Comparison of ENCODE assay signal across 28 cellular contexts in genomic region chr4:76470064-76470463, GRCh38. TPM values are rescaled to one million over a fixed set of nuclear protein-coding genes. Genes with fewer than 3 reads are reported as not detected.
"Had no signal": no experiment of that assay in that cellular context is flagged by ENCODE, and none has a peak within 500 bp of the region (broad histone marks: within the 10 kb centered on the region; RNA-seq: fewer than 3 reads in every experiment).

No MANE protein-coding gene starts in this region.

- H3K27me3 Mint-ChIP-seq: activated CD4-positive, alpha-beta T cell treated with anti-CD3 and anti-CD28 coated beads for 36 hours; activated naive CD4-positive, alpha-beta T cell treated with anti-CD3 and anti-CD28 coated beads, Interleukin-2, amount 10 ng/mL, durations not matched to agents 7 days and 5 days had no signal

- H3K36me3 Mint-ChIP-seq: activated naive CD4-positive, alpha-beta T cell treated with anti-CD3 and anti-CD28 coated beads, Interleukin-2, amount 10 ng/mL, durations not matched to agents 7 days and 5 days; activated naive CD8-positive, alpha-beta T cell treated with anti-CD3 and anti-CD28 coated beads for 36 hours had no signal

- H3K4me2 ChIP-seq: SK-N-SH had no signal

- H3K9me3 Mint-ChIP-seq: activated CD4-positive, alpha-beta memory T cell treated with anti-CD3 and anti-CD28 coated beads, Interleukin-2, amount 10 ng/mL, durations not matched to agents 7 days and 5 days; activated naive CD4-positive, alpha-beta T cell treated with anti-CD3 and anti-CD28 coated beads, Interleukin-2, amount 10 ng/mL, durations not matched to agents 7 days and 5 days; activated naive CD8-positive, alpha-beta T cell treated with anti-CD3 and anti-CD28 coated beads for 36 hours; activated T-helper 17 cell treated with anti-CD3 and anti-CD28 coated beads, Interleukin-2, amount 50 U/mL, for 72 hours; central memory CD8-positive, alpha-beta T cell had no signal

- H3K4me3 ChIP-seq: K562 had no signal

- ATAC-seq: activated CD4-positive, alpha-beta T cell treated with anti-CD3 and anti-CD28 coated beads for 36 hours; activated T-helper 17 cell treated with anti-CD3 and anti-CD28 coated beads, Interleukin-2, amount 50 U/mL, for 72 hours; K562; Panc1; Right ventricle myocardium inferior had no signal

- DNase-seq: activated CD4-positive, alpha-beta memory T cell treated with anti-CD3 and anti-CD28 coated beads, Interleukin-2, amount 10 ng/mL, durations not matched to agents 7 days and 5 days; activated CD4-positive, alpha-beta T cell treated with anti-CD3 and anti-CD28 coated beads for 36 hours; activated CD4-positive, alpha-beta T cell treated with anti-CD3 and anti-CD28 coated beads, Interleukin-2, amount 50 U/mL, for 1 hour; activated gamma-delta T cell treated with Interleukin-2 at 50 U/mL for 16 hours; activated naive CD4-positive, alpha-beta T cell treated with anti-CD3 and anti-CD28 coated beads, Interleukin-2, amount 10 ng/mL, durations not matched to agents 7 days and 5 days; activated naive CD8-positive, alpha-beta T cell treated with anti-CD3 and anti-CD28 coated beads for 36 hours; activated T-cell treated with anti-CD3 and anti-CD28 coated beads for 4 hours; activated T-cell treated with anti-CD3 and anti-CD28 coated beads, Interleukin-2, amount 50 U/mL, for 48 hours; Kasumi-1; NCI-H1092; NCI-H1930; NCI-H345; NCI-H510A; NCI-H526 treated with DMSO at 0.1 percent for 48 hours; NCI-H82; NK-92 treated with Interleukin-12 subunit alpha and Interleukin-12 subunit beta, amount 100 ng/mL, for 24 hours; OCI-M1; RPMI8226; SK-N-SH; T-helper 1 cell had no signal

- H3K27ac Mint-ChIP-seq: activated CD4-positive, alpha-beta memory T cell treated with anti-CD3 and anti-CD28 coated beads, Interleukin-2, amount 10 ng/mL, durations not matched to agents 7 days and 5 days; activated CD4-positive, alpha-beta T cell treated with anti-CD3 and anti-CD28 coated beads for 36 hours; activated naive CD4-positive, alpha-beta T cell treated with anti-CD3 and anti-CD28 coated beads, Interleukin-2, amount 10 ng/mL, durations not matched to agents 7 days and 5 days; activated naive CD8-positive, alpha-beta T cell treated with anti-CD3 and anti-CD28 coated beads for 36 hours; activated T-helper 17 cell treated with anti-CD3 and anti-CD28 coated beads, Interleukin-2, amount 50 U/mL, for 72 hours had no signal

- H3K27ac ChIP-seq: VCaP had no signal

- H3K9me3 ChIP-seq: SK-N-SH had no signal

- H3K9ac ChIP-seq: SK-N-SH had no signal

- H3K4me3 Mint-ChIP-seq: activated CD4-positive, alpha-beta memory T cell treated with anti-CD3 and anti-CD28 coated beads, Interleukin-2, amount 10 ng/mL, durations not matched to agents 7 days and 5 days; activated CD4-positive, alpha-beta T cell treated with anti-CD3 and anti-CD28 coated beads for 36 hours; activated naive CD4-positive, alpha-beta T cell treated with anti-CD3 and anti-CD28 coated beads, Interleukin-2, amount 10 ng/mL, durations not matched to agents 7 days and 5 days; activated naive CD8-positive, alpha-beta T cell treated with anti-CD3 and anti-CD28 coated beads for 36 hours; activated T-helper 17 cell treated with anti-CD3 and anti-CD28 coated beads, Interleukin-2, amount 50 U/mL, for 72 hours; central memory CD8-positive, alpha-beta T cell had no signal

- H3K4me1 Mint-ChIP-seq: activated CD4-positive, alpha-beta memory T cell treated with anti-CD3 and anti-CD28 coated beads, Interleukin-2, amount 10 ng/mL, durations not matched to agents 7 days and 5 days; activated CD4-positive, alpha-beta T cell treated with anti-CD3 and anti-CD28 coated beads for 36 hours; activated naive CD4-positive, alpha-beta T cell treated with anti-CD3 and anti-CD28 coated beads, Interleukin-2, amount 10 ng/mL, durations not matched to agents 7 days and 5 days; activated T-helper 17 cell treated with anti-CD3 and anti-CD28 coated beads, Interleukin-2, amount 50 U/mL, for 72 hours; central memory CD8-positive, alpha-beta T cell had no signal

RNA-seq across cellular contexts. Expression of gene SHROOM3, which starts 35.0 kb away (rescaled TPM):
- total RNA-seq: activated CD4-positive, alpha-beta memory T cell treated with anti-CD3 and anti-CD28 coated beads, Interleukin-2, amount 10 ng/mL, durations not matched to agents 7 days and 5 days; activated CD8-positive, alpha-beta memory T cell treated with anti-CD3 and anti-CD28 coated beads for 36 hours; activated T-helper 17 cell treated with anti-CD3 and anti-CD28 coated beads, Interleukin-2, amount 50 U/mL, for 72 hours; T-helper 2 cell treated with Interferon-gamma antibody and Interleukin-4, amounts not matched to agents 100 ng/mL and 5 ng/mL, for 36 hours had no signal

RNA-seq across cellular contexts. Expression of gene CCDC158, which starts 49.1 kb away (rescaled TPM):
- total RNA-seq: activated CD4-positive, alpha-beta memory T cell treated with anti-CD3 and anti-CD28 coated beads, Interleukin-2, amount 10 ng/mL, durations not matched to agents 7 days and 5 days; activated CD4-positive, alpha-beta T cell treated with anti-CD3 and anti-CD28 coated beads for 36 hours; activated CD8-positive, alpha-beta memory T cell treated with anti-CD3 and anti-CD28 coated beads for 36 hours; activated naive CD8-positive, alpha-beta T cell treated with anti-CD3 and anti-CD28 coated beads for 36 hours; activated T-helper 17 cell treated with anti-CD3 and anti-CD28 coated beads, Interleukin-2, amount 50 U/mL, for 72 hours; K562; T-helper 2 cell treated with Interferon-gamma antibody and Interleukin-4, amounts not matched to agents 100 ng/mL and 5 ng/mL, for 36 hours had no signal
- polyA plus RNA-seq: K562, SK-N-SH had no signal
